In the genomic region with DNA sequence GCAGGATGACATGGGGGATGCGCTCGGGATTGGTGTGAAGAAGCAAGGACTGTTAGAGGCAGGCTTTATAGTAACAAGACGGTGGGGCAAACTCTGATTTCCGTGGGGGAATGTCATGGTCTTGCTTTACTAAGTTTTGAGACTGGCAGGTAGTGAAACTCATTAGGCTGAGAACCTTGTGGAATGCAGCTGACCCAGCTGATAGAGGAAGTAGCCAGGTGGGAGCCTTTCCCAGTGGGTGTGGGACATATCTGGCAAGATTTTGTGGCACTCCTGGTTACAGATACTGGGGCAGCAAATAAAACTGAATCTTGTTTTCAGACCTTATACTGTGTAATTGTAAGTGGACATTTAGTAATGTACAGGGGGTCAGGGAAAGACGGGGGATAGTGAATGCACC, we compare ENCODE assay signal across 33 cellular contexts. TPM values are rescaled to one million over a fixed set of nuclear protein-coding genes. Genes with fewer than 3 reads are reported as not detected.
"Had no signal": no experiment of that assay in that cellular context is flagged by ENCODE, and none has a peak within 500 bp of the region (broad histone marks: within the 10 kb centered on the region; RNA-seq: fewer than 3 reads in every experiment).

No MANE protein-coding gene starts in this region.

- H3K9me3 Mint-ChIP-seq: activated CD4-positive, alpha-beta memory T cell treated with anti-CD3 and anti-CD28 coated beads, Interleukin-2, amount 10 ng/mL, durations not matched to agents 7 days and 5 days; activated CD4-positive, alpha-beta T cell treated with anti-CD3 and anti-CD28 coated beads, Interleukin-2, amount 10 ng/mL, durations not matched to agents 7 days and 5 days; activated naive CD4-positive, alpha-beta T cell treated with anti-CD3 and anti-CD28 coated beads for 36 hours; activated naive CD4-positive, alpha-beta T cell treated with anti-CD3 and anti-CD28 coated beads, Interleukin-2, amount 50 U/mL, for 24 hours; activated naive CD8-positive, alpha-beta T cell treated with anti-CD3 and anti-CD28 coated beads for 36 hours; activated T-helper 1 cell treated with anti-CD3 and anti-CD28 coated beads, Interleukin-12 subunit alpha, Interleukin-12 subunit beta, Interleukin-2, Interleukin-4 antibody, amounts not matched to agents 30 ng/mL and 10 ng/mL and 1 ng/mL, durations not matched to agents 14 hours and 24 hours and 36 hours; activated T-helper 2 cell treated with anti-CD3 and anti-CD28 coated beads, Interferon-gamma antibody, Interleukin-2, Interleukin-4, amounts not matched to agents 10 μg/mL and 5 μg/mL and 100 μg/mL, durations not matched to agents 14 hours and 24 hours and 36 hours had no signal

- H3K27ac Mint-ChIP-seq: activated CD4-positive, alpha-beta memory T cell treated with anti-CD3 and anti-CD28 coated beads, Interleukin-2, amount 10 ng/mL, durations not matched to agents 7 days and 5 days; activated CD4-positive, alpha-beta T cell treated with anti-CD3 and anti-CD28 coated beads, Interleukin-2, amount 10 ng/mL, durations not matched to agents 7 days and 5 days; activated naive CD4-positive, alpha-beta T cell treated with anti-CD3 and anti-CD28 coated beads for 36 hours; activated naive CD4-positive, alpha-beta T cell treated with anti-CD3 and anti-CD28 coated beads, Interleukin-2, amount 50 U/mL, for 24 hours; activated naive CD8-positive, alpha-beta T cell treated with anti-CD3 and anti-CD28 coated beads for 36 hours; activated T-helper 1 cell treated with anti-CD3 and anti-CD28 coated beads, Interleukin-12 subunit alpha, Interleukin-12 subunit beta, Interleukin-2, Interleukin-4 antibody, amounts not matched to agents 30 ng/mL and 10 ng/mL and 1 ng/mL, durations not matched to agents 14 hours and 24 hours and 36 hours; activated T-helper 2 cell treated with anti-CD3 and anti-CD28 coated beads, Interferon-gamma antibody, Interleukin-2, Interleukin-4, amounts not matched to agents 10 μg/mL and 5 μg/mL and 100 μg/mL, durations not matched to agents 14 hours and 24 hours and 36 hours; brain; WTC11 had no signal

- H3K4me3 Mint-ChIP-seq: activated CD4-positive, alpha-beta memory T cell treated with anti-CD3 and anti-CD28 coated beads, Interleukin-2, amount 10 ng/mL, durations not matched to agents 7 days and 5 days; activated CD4-positive, alpha-beta T cell treated with anti-CD3 and anti-CD28 coated beads, Interleukin-2, amount 10 ng/mL, durations not matched to agents 7 days and 5 days; activated naive CD4-positive, alpha-beta T cell treated with anti-CD3 and anti-CD28 coated beads for 36 hours; activated naive CD4-positive, alpha-beta T cell treated with anti-CD3 and anti-CD28 coated beads, Interleukin-2, amount 50 U/mL, for 24 hours; activated naive CD8-positive, alpha-beta T cell treated with anti-CD3 and anti-CD28 coated beads for 36 hours; activated T-helper 1 cell treated with anti-CD3 and anti-CD28 coated beads, Interleukin-12 subunit alpha, Interleukin-12 subunit beta, Interleukin-2, Interleukin-4 antibody, amounts not matched to agents 30 ng/mL and 10 ng/mL and 1 ng/mL, durations not matched to agents 14 hours and 24 hours and 36 hours; brain; WTC11 had no signal

- H3K27ac ChIP-seq: ascending aorta, breast epithelium, cardiac muscle cell, colonic mucosa, epithelial cell of prostate, esophagus squamous epithelium, gastroesophageal sphincter had no signal

- H3K36me3 Mint-ChIP-seq: activated naive CD4-positive, alpha-beta T cell treated with anti-CD3 and anti-CD28 coated beads, Interleukin-2, amount 50 U/mL, for 24 hours; activated naive CD8-positive, alpha-beta T cell treated with anti-CD3 and anti-CD28 coated beads for 36 hours; brain; WTC11 had no signal

- H3K4me1 Mint-ChIP-seq: activated CD4-positive, alpha-beta memory T cell treated with anti-CD3 and anti-CD28 coated beads, Interleukin-2, amount 10 ng/mL, durations not matched to agents 7 days and 5 days; activated CD4-positive, alpha-beta T cell treated with anti-CD3 and anti-CD28 coated beads, Interleukin-2, amount 10 ng/mL, durations not matched to agents 7 days and 5 days; activated naive CD4-positive, alpha-beta T cell treated with anti-CD3 and anti-CD28 coated beads, Interleukin-2, amount 50 U/mL, for 24 hours; activated naive CD8-positive, alpha-beta T cell treated with anti-CD3 and anti-CD28 coated beads for 36 hours; brain had no signal

- ATAC-seq: gastroesophageal sphincter, WTC11 had no signal

- DNase-seq: activated CD4-positive, alpha-beta memory T cell treated with anti-CD3 and anti-CD28 coated beads, Interleukin-2, amount 10 ng/mL, durations not matched to agents 7 days and 5 days; activated CD4-positive, alpha-beta T cell treated with anti-CD3 and anti-CD28 coated beads for 1 hour; activated CD4-positive, alpha-beta T cell treated with anti-CD3 and anti-CD28 coated beads for 4 hours; activated CD4-positive, alpha-beta T cell treated with anti-CD3 and anti-CD28 coated beads, Interleukin-2, amount 10 ng/mL, durations not matched to agents 7 days and 5 days; activated CD4-positive, alpha-beta T cell treated with anti-CD3 and anti-CD28 coated beads, Interleukin-2, amount 50 U/mL, for 4 hours; activated effector memory CD4-positive, alpha-beta T cell treated with anti-CD3 and anti-CD28 coated beads, Interleukin-2, amount 50 U/mL, for 16 hours; activated naive CD4-positive, alpha-beta T cell treated with anti-CD3 and anti-CD28 coated beads for 36 hours; activated naive CD8-positive, alpha-beta T cell treated with anti-CD3 and anti-CD28 coated beads for 36 hours; activated T-cell treated with anti-CD3 and anti-CD28 coated beads, Interleukin-2, amount 50 U/mL, for 1 hour; activated T-cell treated with anti-CD3 and anti-CD28 coated beads, Interleukin-2, amount 50 U/mL, for 48 hours; central memory CD4-positive, alpha-beta T cell; cerebellar nuclear complex; colonic mucosa; effector CD8-positive, alpha-beta T cell; esophagus squamous epithelium; foreskin melanocyte; T-helper 2 cell had no signal

RNA-seq across cellular contexts. Expression of a gene that starts 7.0 kb away (rescaled TPM):
- total RNA-seq: activated CD4-positive, alpha-beta T cell treated with anti-CD3 and anti-CD28 coated beads, Interleukin-2, amount 10 ng/mL, durations not matched to agents 7 days and 5 days; activated naive CD4-positive, alpha-beta T cell treated with anti-CD3 and anti-CD28 coated beads for 36 hours; activated T-helper 1 cell treated with anti-CD3 and anti-CD28 coated beads, Interleukin-12 subunit alpha, Interleukin-12 subunit beta, Interleukin-2, Interleukin-4 antibody, amounts not matched to agents 30 ng/mL and 10 ng/mL and 1 ng/mL, durations not matched to agents 14 hours and 24 hours and 36 hours; activated T-helper 2 cell treated with anti-CD3 and anti-CD28 coated beads, Interferon-gamma antibody, Interleukin-2, Interleukin-4, amounts not matched to agents 10 μg/mL and 5 μg/mL and 100 μg/mL, durations not matched to agents 14 hours and 24 hours and 36 hours; ascending aorta; cardiac muscle cell; colonic mucosa; dermis microvascular lymphatic vessel endothelial cell; endothelial cell of umbilical vein; esophagus squamous epithelium; fibroblast of lung; fibroblast of villous mesenchyme; gastroesophageal sphincter; glomerular endothelial cell; T-helper 1 cell treated with Interleukin-12 subunit alpha and Interleukin-12 subunit beta and Interleukin-4 antibody, amounts not matched to agents 30 ng/mL and 1 ng/mL, for 36 hours; WTC11 had no signal

RNA-seq across cellular contexts. Expression of a gene that starts 25.5 kb away (rescaled TPM):
- total RNA-seq: activated CD4-positive, alpha-beta memory T cell treated with anti-CD3 and anti-CD28 coated beads, Interleukin-2, amount 10 ng/mL, durations not matched to agents 7 days and 5 days; activated CD4-positive, alpha-beta T cell treated with anti-CD3 and anti-CD28 coated beads, Interleukin-2, amount 10 ng/mL, durations not matched to agents 7 days and 5 days; activated naive CD4-positive, alpha-beta T cell treated with anti-CD3 and anti-CD28 coated beads for 36 hours; activated naive CD8-positive, alpha-beta T cell treated with anti-CD3 and anti-CD28 coated beads for 36 hours; activated T-helper 1 cell treated with anti-CD3 and anti-CD28 coated beads, Interleukin-12 subunit alpha, Interleukin-12 subunit beta, Interleukin-2, Interleukin-4 antibody, amounts not matched to agents 30 ng/mL and 10 ng/mL and 1 ng/mL, durations not matched to agents 14 hours and 24 hours and 36 hours; activated T-helper 2 cell treated with anti-CD3 and anti-CD28 coated beads, Interferon-gamma antibody, Interleukin-2, Interleukin-4, amounts not matched to agents 10 μg/mL and 5 μg/mL and 100 μg/mL, durations not matched to agents 14 hours and 24 hours and 36 hours; ascending aorta; cardiac muscle cell; dermis microvascular lymphatic vessel endothelial cell; endothelial cell of umbilical vein; esophagus squamous epithelium; fibroblast of lung; fibroblast of villous mesenchyme; gastroesophageal sphincter; glomerular endothelial cell; T-helper 1 cell treated with Interleukin-12 subunit alpha and Interleukin-12 subunit beta and Interleukin-4 antibody, amounts not matched to agents 30 ng/mL and 1 ng/mL, for 36 hours had no signal

RNA-seq across cellular contexts. Expression of a gene that starts 31.0 kb away (rescaled TPM):
- total RNA-seq: activated CD4-positive, alpha-beta memory T cell treated with anti-CD3 and anti-CD28 coated beads, Interleukin-2, amount 10 ng/mL, durations not matched to agents 7 days and 5 days; activated CD4-positive, alpha-beta T cell treated with anti-CD3 and anti-CD28 coated beads, Interleukin-2, amount 10 ng/mL, durations not matched to agents 7 days and 5 days; activated naive CD4-positive, alpha-beta T cell treated with anti-CD3 and anti-CD28 coated beads for 36 hours; activated naive CD8-positive, alpha-beta T cell treated with anti-CD3 and anti-CD28 coated beads for 36 hours; activated T-helper 1 cell treated with anti-CD3 and anti-CD28 coated beads, Interleukin-12 subunit alpha, Interleukin-12 subunit beta, Interleukin-2, Interleukin-4 antibody, amounts not matched to agents 30 ng/mL and 10 ng/mL and 1 ng/mL, durations not matched to agents 14 hours and 24 hours and 36 hours; activated T-helper 2 cell treated with anti-CD3 and anti-CD28 coated beads, Interferon-gamma antibody, Interleukin-2, Interleukin-4, amounts not matched to agents 10 μg/mL and 5 μg/mL and 100 μg/mL, durations not matched to agents 14 hours and 24 hours and 36 hours; ascending aorta; breast epithelium; cardiac muscle cell; dermis microvascular lymphatic vessel endothelial cell; endothelial cell of umbilical vein; esophagus squamous epithelium; fibroblast of lung; fibroblast of villous mesenchyme; gastroesophageal sphincter; glomerular endothelial cell; T-helper 1 cell treated with Interleukin-12 subunit alpha and Interleukin-12 subunit beta and Interleukin-4 antibody, amounts not matched to agents 30 ng/mL and 1 ng/mL, for 36 hours had no signal

RNA-seq across cellular contexts. Expression of a gene that starts 46.9 kb away (rescaled TPM):
- total RNA-seq: activated CD4-positive, alpha-beta memory T cell treated with anti-CD3 and anti-CD28 coated beads, Interleukin-2, amount 10 ng/mL, durations not matched to agents 7 days and 5 days; activated CD4-positive, alpha-beta T cell treated with anti-CD3 and anti-CD28 coated beads, Interleukin-2, amount 10 ng/mL, durations not matched to agents 7 days and 5 days; activated naive CD4-positive, alpha-beta T cell treated with anti-CD3 and anti-CD28 coated beads for 36 hours; activated naive CD8-positive, alpha-beta T cell treated with anti-CD3 and anti-CD28 coated beads for 36 hours; activated T-helper 1 cell treated with anti-CD3 and anti-CD28 coated beads, Interleukin-12 subunit alpha, Interleukin-12 subunit beta, Interleukin-2, Interleukin-4 antibody, amounts not matched to agents 30 ng/mL and 10 ng/mL and 1 ng/mL, durations not matched to agents 14 hours and 24 hours and 36 hours; activated T-helper 2 cell treated with anti-CD3 and anti-CD28 coated beads, Interferon-gamma antibody, Interleukin-2, Interleukin-4, amounts not matched to agents 10 μg/mL and 5 μg/mL and 100 μg/mL, durations not matched to agents 14 hours and 24 hours and 36 hours; ascending aorta; breast epithelium; cardiac muscle cell; dermis microvascular lymphatic vessel endothelial cell; endothelial cell of umbilical vein; esophagus squamous epithelium; fibroblast of lung; fibroblast of villous mesenchyme; gastroesophageal sphincter; glomerular endothelial cell; T-helper 1 cell treated with Interleukin-12 subunit alpha and Interleukin-12 subunit beta and Interleukin-4 antibody, amounts not matched to agents 30 ng/mL and 1 ng/mL, for 36 hours; WTC11 had no signal

RNA-seq across cellular contexts. Expression of a gene that starts 56.7 kb away (rescaled TPM):
- total RNA-seq: ascending aorta, cardiac muscle cell, dermis microvascular lymphatic vessel endothelial cell, endothelial cell of umbilical vein, esophagus squamous epithelium, fibroblast of lung, fibroblast of villous mesenchyme, gastroesophageal sphincter, glomerular endothelial cell had no signal
